8 cellular contexts compared by ENCODE assay signal in the genomic region with DNA sequence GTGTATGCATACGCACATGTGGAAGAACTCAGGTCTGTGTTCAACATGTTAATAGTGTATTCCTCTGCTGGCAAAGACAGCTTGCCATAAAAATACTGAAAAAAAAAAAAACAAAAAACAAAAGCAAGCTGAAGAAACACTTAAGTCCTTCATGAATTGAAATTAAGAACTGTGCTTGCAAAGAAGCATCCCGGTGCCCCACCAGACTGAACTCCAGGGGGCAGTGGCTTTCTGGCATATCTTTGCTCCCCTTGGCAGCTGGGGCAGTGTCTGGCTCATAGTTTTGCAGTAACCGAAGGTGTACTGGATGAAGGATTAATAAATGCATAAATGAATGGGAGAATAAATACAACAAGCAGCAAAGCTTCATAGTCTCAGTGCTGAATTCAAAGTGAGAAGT.
A peak's percentile ranks its signal among the peaks of the same experiment; 100 is the strongest.
DNase-seq lines count a peak whose midpoint lies in the region; ATAC-seq and TF ChIP-seq lines count a peak whose summit lies in the region.

No MANE protein-coding gene starts in this region.

- no peak for TF ChIP-seq POLR2A in right lobe of liver (IDR thresholded peaks at IDR 0.05)

- no peaks in the 10 kb centered on the region for H3K36me3 ChIP-seq in right lobe of liver

- no peaks in the 10 kb centered on the region for H3K4me1 ChIP-seq in right lobe of liver

- peak; percentile 43 for DNase-seq in DMS53 (lab: John Stamatoyannopoulos, UW)
- peak; percentile 60 for DNase-seq in NCI-H146 (lab: John Stamatoyannopoulos, UW)
- peak; percentile 68 for DNase-seq in cerebellar cortex (ENCODE audit: low spot score)
- peak in 1 of 3 donors; percentile 29 for DNase-seq in right lobe of liver
- no peak for DNase-seq in NCI-H1436 treated with DMSO at 0.1 percent for 48 hours (lab: John Stamatoyannopoulos, UW)
- no peak for DNase-seq in DMS153 (lab: John Stamatoyannopoulos, UW)
- no peak for DNase-seq in iPS-NIHi11 (ENCODE audit: low spot score)

- H3K27ac ChIP-seq in right lobe of liver, result no peak overlapping the region

- 30% methylated on average over 3 of the region's 3 CpGs for WGBS in right lobe of liver (ENCODE audit: insufficient coverage, low coverage, low lambda C conversion rate, missing lambda C conversion rate)

- ATAC-seq in right lobe of liver (peak in 2 of 4 donors; percentile 50 to 79), GM18867 (IDR thresholded peaks at IDR 0.05; ENCODE audit: unreplicated experiment) (no peak)

- intact Hi-C loops in right lobe of liver (cut with DNase I), result no loop called here

- peak in 3 of 4 donors; percentile 26 to 36 (median 27) for TF ChIP-seq CTCF in right lobe of liver (IDR thresholded peaks at IDR 0.05)

- no peaks in the 10 kb centered on the region for H3K27me3 ChIP-seq in right lobe of liver

- H3K9me3 ChIP-seq in right lobe of liver, result no peaks in the 10 kb centered on the region

- H3K4me3 ChIP-seq in right lobe of liver, result no peak overlapping the region

Comparison
In these comparisons a context has a peak if more than half of its experiments do, and no peak if none do; other contexts are left out.
1. DNase-seq: peak in DMS53 (single experiment), NCI-H146 (single experiment) and cerebellar cortex (single experiment); none in NCI-H1436 treated with DMSO at 0.1 percent for 48 hours (single experiment), DMS153 (single experiment) and iPS-NIHi11 (single experiment).